In the genomic region with DNA sequence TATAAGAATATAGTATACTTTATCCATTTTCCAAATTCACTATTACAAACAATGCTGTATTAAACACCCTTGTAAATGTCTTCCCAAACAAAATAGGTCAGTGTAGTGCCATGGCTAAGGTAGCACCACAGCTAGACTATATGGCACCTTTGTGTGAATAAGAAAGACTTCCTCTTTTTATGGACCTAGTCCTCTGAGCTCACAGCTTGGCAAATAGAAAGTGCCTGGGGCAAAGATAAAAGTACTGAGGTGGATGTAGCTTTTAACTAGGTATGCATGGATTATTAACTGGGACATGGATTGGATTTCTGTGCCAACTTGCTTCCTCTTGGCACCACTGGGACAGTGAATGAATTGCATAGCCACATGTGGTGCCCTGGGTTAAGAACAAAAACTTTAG, we compare ENCODE assay signal across 31 cellular contexts. TPM values are rescaled to one million over a fixed set of nuclear protein-coding genes. Genes with fewer than 3 reads are reported as not detected.
"Had no signal": no experiment of that assay in that cellular context is flagged by ENCODE, and none has a peak within 500 bp of the region (broad histone marks: within the 10 kb centered on the region; RNA-seq: fewer than 3 reads in every experiment).

No MANE protein-coding gene starts in this region.

- H3K9me3 ChIP-seq: ascending aorta had no signal

- H3K27ac ChIP-seq: ascending aorta, cardiac muscle cell had no signal

- H3K4me1 ChIP-seq: ascending aorta had no signal

- ATAC-seq: activated CD4-positive, alpha-beta T cell treated with anti-CD3 and anti-CD28 coated beads for 36 hours; activated CD4-positive, CD25-positive, alpha-beta regulatory T cell treated with anti-CD3 and anti-CD28 coated beads, Interleukin-2, amount 50 U/mL, for 24 hours; activated CD8-positive, alpha-beta T cell treated with anti-CD3 and anti-CD28 coated beads, Interleukin-2, amount 10 ng/mL, durations not matched to agents 7 days and 5 days had no signal

- H3K4me3 ChIP-seq: ascending aorta, cardiac muscle cell had no signal

- H3K27me3 ChIP-seq: ascending aorta, cardiac muscle cell had no signal

- H3K36me3 ChIP-seq: ascending aorta, cardiac muscle cell had no signal

- DNase-seq: activated CD4-positive, alpha-beta T cell treated with anti-CD3 and anti-CD28 coated beads for 36 hours; activated CD4-positive, alpha-beta T cell treated with anti-CD3 and anti-CD28 coated beads, Interleukin-2, amount 10 ng/mL, durations not matched to agents 7 days and 5 days; activated CD4-positive, alpha-beta T cell treated with anti-CD3 and anti-CD28 coated beads, Interleukin-2, amount 50 U/mL, for 48 hours; activated CD8-positive, alpha-beta T cell treated with anti-CD3 and anti-CD28 coated beads, Interleukin-2, amount 10 ng/mL, durations not matched to agents 7 days and 5 days; activated gamma-delta T cell; activated naive CD4-positive, alpha-beta T cell treated with Interleukin-2 at 50 U/mL for 16 hours; activated naive CD8-positive, alpha-beta T cell treated with anti-CD3 and anti-CD28 coated beads, Interleukin-2, amount 10 ng/mL, durations not matched to agents 7 days and 5 days; activated T-cell treated with anti-CD3 and anti-CD28 coated beads, Interleukin-2, amount 50 U/mL, for 24 hours; amygdala; MV-4-11; NCI-H1092; NCI-H1436 treated with DMSO at 0.1 percent for 48 hours; NCI-H1694 treated with DMSO at 0.1 percent for 48 hours; NCI-H2029; NCI-H345; NCI-H510A; NCI-H526; NCI-H748 treated with DMSO at 0.1 percent for 48 hours; Right ventricle myocardium superior; SW 1271; T-helper 1 cell; T-helper 2 cell; T-helper 9 cell had no signal

RNA-seq across cellular contexts. Expression of a gene that starts 25.0 kb away (rescaled TPM):
- total RNA-seq: activated CD4-positive, alpha-beta T cell treated with anti-CD3 and anti-CD28 coated beads for 36 hours; activated CD4-positive, alpha-beta T cell treated with anti-CD3 and anti-CD28 coated beads, Interleukin-2, amount 10 ng/mL, durations not matched to agents 7 days and 5 days; activated CD8-positive, alpha-beta T cell treated with anti-CD3 and anti-CD28 coated beads, Interleukin-2, amount 10 ng/mL, durations not matched to agents 7 days and 5 days; activated naive CD8-positive, alpha-beta T cell treated with anti-CD3 and anti-CD28 coated beads, Interleukin-2, amount 10 ng/mL, durations not matched to agents 7 days and 5 days; activated T-helper 2 cell treated with anti-CD3 and anti-CD28 coated beads, Interferon-gamma antibody, Interleukin-2, Interleukin-4, amounts not matched to agents 10 μg/mL and 5 μg/mL and 100 μg/mL, durations not matched to agents 14 hours and 24 hours and 36 hours; ascending aorta; cardiac muscle cell; chondrocyte; MCF 10A; OCI-LY7; Right ventricle myocardium superior had no signal
- polyA plus RNA-seq: cardiac muscle cell had no signal

RNA-seq across cellular contexts. Expression of a gene that starts 40.0 kb away (rescaled TPM):
- total RNA-seq: activated CD4-positive, alpha-beta T cell treated with anti-CD3 and anti-CD28 coated beads for 36 hours; activated CD4-positive, alpha-beta T cell treated with anti-CD3 and anti-CD28 coated beads, Interleukin-2, amount 10 ng/mL, durations not matched to agents 7 days and 5 days; activated CD8-positive, alpha-beta T cell treated with anti-CD3 and anti-CD28 coated beads, Interleukin-2, amount 10 ng/mL, durations not matched to agents 7 days and 5 days; activated naive CD8-positive, alpha-beta T cell treated with anti-CD3 and anti-CD28 coated beads, Interleukin-2, amount 10 ng/mL, durations not matched to agents 7 days and 5 days; activated T-helper 2 cell treated with anti-CD3 and anti-CD28 coated beads, Interferon-gamma antibody, Interleukin-2, Interleukin-4, amounts not matched to agents 10 μg/mL and 5 μg/mL and 100 μg/mL, durations not matched to agents 14 hours and 24 hours and 36 hours; ascending aorta; cardiac muscle cell; chondrocyte; MCF 10A; OCI-LY7; Right ventricle myocardium superior had no signal
- polyA plus RNA-seq: adipose tissue, cardiac muscle cell had no signal
